24 cellular contexts compared by ENCODE assay signal in genomic region chr7:5356751-5357119, GRCh38.
"Had no signal": no experiment of that assay in that cellular context is flagged by ENCODE, and none has a peak within 500 bp of the region (broad histone marks: within the 10 kb centered on the region; RNA-seq: fewer than 3 reads in every experiment).

No MANE protein-coding gene starts in this region.

- ATAC-seq: activated CD8-positive, alpha-beta memory T cell treated with anti-CD3 and anti-CD28 coated beads, Interleukin-2, amount 10 ng/mL, durations not matched to agents 7 days and 5 days; activated CD8-positive, alpha-beta T cell treated with anti-CD3 and anti-CD28 coated beads, Interleukin-2, amount 10 ng/mL, durations not matched to agents 7 days and 5 days; esophagus mucosa; left lobe of liver; lower lobe of right lung; natural killer cell treated with Interleukin-12 subunit alpha and Interleukin-12 subunit beta and Interleukin-15 and Interleukin-18, amount 100 ng/mL, for 72 hours had no signal

- H3K27me3 Mint-ChIP-seq: activated CD8-positive, alpha-beta memory T cell treated with anti-CD3 and anti-CD28 coated beads, Interleukin-2, amount 10 ng/mL, durations not matched to agents 7 days and 5 days; activated naive CD4-positive, alpha-beta T cell treated with anti-CD3 and anti-CD28 coated beads, Interleukin-2, amount 50 U/mL, for 24 hours; central memory CD8-positive, alpha-beta T cell; natural killer cell treated with Interleukin-12 subunit alpha and Interleukin-12 subunit beta and Interleukin-15 and Interleukin-18, amount 100 ng/mL, for 72 hours; type B pancreatic cell had no signal

- H3K27ac Mint-ChIP-seq: activated CD8-positive, alpha-beta memory T cell treated with anti-CD3 and anti-CD28 coated beads, Interleukin-2, amount 10 ng/mL, durations not matched to agents 7 days and 5 days; activated CD8-positive, alpha-beta T cell treated with anti-CD3 and anti-CD28 coated beads, Interleukin-2, amount 10 ng/mL, durations not matched to agents 7 days and 5 days; activated naive CD4-positive, alpha-beta T cell treated with anti-CD3 and anti-CD28 coated beads, Interleukin-2, amount 50 U/mL, for 24 hours; activated T-helper 2 cell treated with anti-CD3 and anti-CD28 coated beads, Interferon-gamma antibody, Interleukin-2, Interleukin-4, amounts not matched to agents 10 μg/mL and 5 μg/mL and 100 μg/mL, durations not matched to agents 14 hours and 24 hours and 36 hours; natural killer cell treated with Interleukin-12 subunit alpha and Interleukin-12 subunit beta and Interleukin-15 and Interleukin-18, amount 100 ng/mL, for 72 hours; type B pancreatic cell had no signal

- H3K4me3 ChIP-seq: lower lobe of right lung, prostate gland, smooth muscle cell, thoracic aorta, vagina had no signal

- H3K27me3 ChIP-seq: vagina had no signal

- H3K4me2 ChIP-seq: smooth muscle cell had no signal

- H3K9me3 ChIP-seq: lower lobe of right lung, prostate gland, thoracic aorta, vagina had no signal

- DNase-seq: activated CD4-positive, alpha-beta T cell treated with anti-CD3 and anti-CD28 coated beads for 1 hour; activated CD8-positive, alpha-beta memory T cell treated with anti-CD3 and anti-CD28 coated beads, Interleukin-2, amount 10 ng/mL, durations not matched to agents 7 days and 5 days; activated CD8-positive, alpha-beta T cell treated with anti-CD3 and anti-CD28 coated beads, Interleukin-2, amount 10 ng/mL, durations not matched to agents 7 days and 5 days; activated T-cell treated with anti-CD3 and anti-CD28 coated beads, Interleukin-2, amount 50 U/mL, for 48 hours; dermis blood vessel endothelial cell; effector CD4-positive, alpha-beta T cell; foreskin melanocyte; kidney glomerular epithelial cell; lower lobe of right lung; mesenchymal stem cell; stimulated activated CD4-positive, alpha-beta T cell treated with anti-CD3 and anti-CD28 coated beads, Interleukin-1b, Interleukin-23, amount 100 ng/mL, for 48 hours; stimulated activated naive CD4-positive, alpha-beta T cell; T-helper 2 cell had no signal

- H3K27ac ChIP-seq: vagina had no signal

- H3K9me3 Mint-ChIP-seq: activated naive CD4-positive, alpha-beta T cell treated with anti-CD3 and anti-CD28 coated beads, Interleukin-2, amount 50 U/mL, for 24 hours; activated T-helper 2 cell treated with anti-CD3 and anti-CD28 coated beads, Interferon-gamma antibody, Interleukin-2, Interleukin-4, amounts not matched to agents 10 μg/mL and 5 μg/mL and 100 μg/mL, durations not matched to agents 14 hours and 24 hours and 36 hours; central memory CD8-positive, alpha-beta T cell; natural killer cell treated with Interleukin-12 subunit alpha and Interleukin-12 subunit beta and Interleukin-15 and Interleukin-18, amount 100 ng/mL, for 72 hours; type B pancreatic cell had no signal

- H3K4me3 Mint-ChIP-seq: activated CD8-positive, alpha-beta memory T cell treated with anti-CD3 and anti-CD28 coated beads, Interleukin-2, amount 10 ng/mL, durations not matched to agents 7 days and 5 days; activated CD8-positive, alpha-beta T cell treated with anti-CD3 and anti-CD28 coated beads, Interleukin-2, amount 10 ng/mL, durations not matched to agents 7 days and 5 days; activated naive CD4-positive, alpha-beta T cell treated with anti-CD3 and anti-CD28 coated beads, Interleukin-2, amount 50 U/mL, for 24 hours; central memory CD8-positive, alpha-beta T cell; natural killer cell treated with Interleukin-12 subunit alpha and Interleukin-12 subunit beta and Interleukin-15 and Interleukin-18, amount 100 ng/mL, for 72 hours; type B pancreatic cell had no signal
